In genomic region chr3:114510201-114510600, GRCh38 we compare ENCODE assay signal across 24 cellular contexts.
DNase-seq lines count a peak whose midpoint lies in the region; ATAC-seq and TF ChIP-seq lines count a peak whose summit lies in the region.
"Had no signal": no experiment of that assay in that cellular context is flagged by ENCODE, and none has a peak within 500 bp of the region (broad histone marks: within the 10 kb centered on the region; RNA-seq: fewer than 3 reads in every experiment).

No MANE protein-coding gene starts in this region.

- H3K9ac ChIP-seq in neural progenitor cell (no peak overlapping the region), colonic mucosa (ENCODE audit: low read depth in 2 of 2, low read length in 2 of 2) (no peak overlapping the region)

- H3K4me1 ChIP-seq in neural progenitor cell (no peaks in the 10 kb centered on the region), colonic mucosa (no peaks in the 10 kb centered on the region)
- no peaks in the 10 kb centered on the region for H3K4me1 ChIP-seq in CD8-positive, alpha-beta memory T cell (ENCODE audit: insufficient read depth, low read length)

- H3K36me3 Mint-ChIP-seq in neural progenitor cell: no peaks in the 10 kb centered on the region
- no peaks in the 10 kb centered on the region for H3K36me3 Mint-ChIP-seq in activated CD4-positive, alpha-beta T cell treated with anti-CD3 and anti-CD28 coated beads, Interleukin-2, amount 10 ng/mL, durations not matched to agents 7 days and 5 days (ENCODE audit: low read depth)
- peaks cover 0 to 8% (median 3%) of the 10 kb centered on the region in 3 donors for H3K36me3 Mint-ChIP-seq in CD8-positive, alpha-beta memory T cell
- H3K36me3 Mint-ChIP-seq: CD8-positive, alpha-beta T cell had no signal

- no peaks in the 10 kb centered on the region for H3K27me3 Mint-ChIP-seq in neural progenitor cell (ENCODE audit: insufficient read depth, low read depth)
- H3K27me3 Mint-ChIP-seq in activated CD4-positive, alpha-beta T cell treated with anti-CD3 and anti-CD28 coated beads, Interleukin-2, amount 10 ng/mL, durations not matched to agents 7 days and 5 days: peaks cover under 1% of the 10 kb centered on the region
- peaks cover 0 to 2% of the 10 kb centered on the region in 2 donors for H3K27me3 Mint-ChIP-seq in CD8-positive, alpha-beta memory T cell

- no peaks in the 10 kb centered on the region for H3K27me3 ChIP-seq in neural progenitor cell
- H3K27me3 ChIP-seq in colonic mucosa: no peaks in the 10 kb centered on the region
- no peaks in the 10 kb centered on the region for H3K27me3 ChIP-seq in CD8-positive, alpha-beta memory T cell (ENCODE audit: insufficient read depth, low read length, poor library complexity, severe bottlenecking)

- no peaks in the 10 kb centered on the region for H3F3A ChIP-seq in neural progenitor cell (ENCODE audit: low read depth)

- H3K4me3 ChIP-seq in neural progenitor cell (no peak overlapping the region), colonic mucosa (no peak overlapping the region)
- H3K4me3 ChIP-seq in CD8-positive, alpha-beta memory T cell (ENCODE audit: low read length): no peak overlapping the region
- H3K4me3 ChIP-seq: A549 had no signal

- in situ Hi-C loops in G401 (cut with HindIII; ENCODE audit: low sequenced_read_pairs): no loop called here

- H3K79me2 ChIP-seq in neural progenitor cell (ENCODE audit: low read depth): no peaks in the 10 kb centered on the region

- peak overlapping the region; percentile 82 for H3K27ac Mint-ChIP-seq in neural progenitor cell
- no peak overlapping the region for H3K27ac Mint-ChIP-seq in activated CD4-positive, alpha-beta T cell treated with anti-CD3 and anti-CD28 coated beads, Interleukin-2, amount 10 ng/mL, durations not matched to agents 7 days and 5 days
- H3K27ac Mint-ChIP-seq in CD8-positive, alpha-beta memory T cell: no peak overlapping the region
- H3K27ac Mint-ChIP-seq: CD8-positive, alpha-beta T cell had no signal

- peak; percentile 19 for ATAC-seq in left lobe of liver
- ATAC-seq: A549; CD8-positive, alpha-beta T cell had no signal

- H3K4me3 Mint-ChIP-seq in neural progenitor cell: no peak overlapping the region
- no peak overlapping the region for H3K4me3 Mint-ChIP-seq in activated CD4-positive, alpha-beta T cell treated with anti-CD3 and anti-CD28 coated beads, Interleukin-2, amount 10 ng/mL, durations not matched to agents 7 days and 5 days
- H3K4me3 Mint-ChIP-seq in CD8-positive, alpha-beta memory T cell: no peak overlapping the region
- H3K4me3 Mint-ChIP-seq: CD8-positive, alpha-beta T cell had no signal

- TF ChIP-seq CTCF in neural progenitor cell (IDR thresholded peaks at IDR 0.05) (no peak), colonic mucosa (IDR thresholded peaks at IDR 0.05) (no peak)

- H3K4me2 ChIP-seq in neural progenitor cell: no peak overlapping the region
- H3K4me2 ChIP-seq: A549 had no signal

- H3K27ac ChIP-seq in neural progenitor cell (no peak overlapping the region), colonic mucosa (no peak overlapping the region)
- no peak overlapping the region for H3K27ac ChIP-seq in CD8-positive, alpha-beta memory T cell (ENCODE audit: low read depth, low read length)
- H3K27ac ChIP-seq: A549, C4-2B, RWPE1 had no signal

- H3K4me1 Mint-ChIP-seq in neural progenitor cell: peaks cover 19% of the 10 kb centered on the region
- H3K4me1 Mint-ChIP-seq in activated CD4-positive, alpha-beta T cell treated with anti-CD3 and anti-CD28 coated beads, Interleukin-2, amount 10 ng/mL, durations not matched to agents 7 days and 5 days: no peaks in the 10 kb centered on the region
- H3K4me1 Mint-ChIP-seq in CD8-positive, alpha-beta memory T cell: peaks cover 2 to 11% (median 8%) of the 10 kb centered on the region in 3 donors

- no peaks in the 10 kb centered on the region for H3K9me3 ChIP-seq in neural progenitor cell (ENCODE audit: low read depth)
- H3K9me3 ChIP-seq in colonic mucosa: no peaks in the 10 kb centered on the region
- H3K9me3 ChIP-seq in CD8-positive, alpha-beta memory T cell (ENCODE audit: low read length): no peaks in the 10 kb centered on the region
- H3K9me3 ChIP-seq: A549 had no signal

- H3K36me3 ChIP-seq in neural progenitor cell (no peaks in the 10 kb centered on the region), colonic mucosa (no peaks in the 10 kb centered on the region)
- no peaks in the 10 kb centered on the region for H3K36me3 ChIP-seq in CD8-positive, alpha-beta memory T cell (ENCODE audit: insufficient read depth, low read length)

- DNase-seq in G401 (ENCODE audit: low spot score) (peak; percentile 70), NOMO-1 treated with DMSO at 0.1 percent for 48 hours (lab: John Stamatoyannopoulos, UW; ENCODE audit: unreplicated experiment) (peak; percentile 25), left lobe of liver (ENCODE audit: low spot score) (no peak), neural progenitor cell (ENCODE audit: low spot score) (no peak), T-helper 1 cell (no peak), colonic mucosa (no peak)
- DNase-seq in activated CD4-positive, alpha-beta T cell treated with anti-CD3 and anti-CD28 coated beads, Interleukin-2, amount 10 ng/mL, durations not matched to agents 7 days and 5 days: no peak
- DNase-seq in CD8-positive, alpha-beta memory T cell: no peak
- DNase-seq: CD8-positive, alpha-beta T cell; DMS 273 treated with DMSO at 0.1 percent for 48 hours; DMS79 treated with DMSO at 0.1 percent for 48 hours; Kasumi-1; NCI-H1092 treated with DMSO at 0.1 percent for 48 hours; NCI-H1436; NCI-H187; NCI-H2081 treated with DMSO at 0.1 percent for 48 hours; NCI-H2171; NCI-H345; NCI-H510A treated with DMSO at 0.1 percent for 48 hours; NCI-H748 treated with DMSO at 0.1 percent for 48 hours; SHP77 had no signal

- POLR2A ChIA-PET in activated CD4-positive, alpha-beta T cell treated with anti-CD3 and anti-CD28 coated beads, Interleukin-2, amount 10 ng/mL, durations not matched to agents 7 days and 5 days (lab: Charles Lee): interaction anchor here (0.6 kb wide), 1 partner anchor 34 kb away, joined by 3 read pairs; no protein-coding TSS in a partner anchor
- POLR2A ChIA-PET in CD8-positive, alpha-beta memory T cell (lab: Charles Lee): interaction anchor here (0.6 kb wide), 1 partner anchor 245 kb away, joined by 3 read pairs; no protein-coding TSS in a partner anchor

- intact Hi-C loops in colonic mucosa (cut with DNase I): no loop called here

- CTCF ChIA-PET in activated CD4-positive, alpha-beta T cell treated with anti-CD3 and anti-CD28 coated beads, Interleukin-2, amount 10 ng/mL, durations not matched to agents 7 days and 5 days (lab: Charles Lee): no interaction called here
- CTCF ChIA-PET in CD8-positive, alpha-beta memory T cell (lab: Charles Lee): no interaction called here

- no peaks in the 10 kb centered on the region for H4K20me1 ChIP-seq in neural progenitor cell (ENCODE audit: low read depth)

- no peaks in the 10 kb centered on the region for H3K9me3 Mint-ChIP-seq in neural progenitor cell
- no peaks in the 10 kb centered on the region for H3K9me3 Mint-ChIP-seq in activated CD4-positive, alpha-beta T cell treated with anti-CD3 and anti-CD28 coated beads, Interleukin-2, amount 10 ng/mL, durations not matched to agents 7 days and 5 days
- H3K9me3 Mint-ChIP-seq in CD8-positive, alpha-beta memory T cell: no peaks in the 10 kb centered on the region
- H3K9me3 Mint-ChIP-seq: CD8-positive, alpha-beta T cell had no signal

- no peak overlapping the region for H2AFZ ChIP-seq in neural progenitor cell (replicated peaks)

Comparison
In these comparisons a context has a peak if more than half of its experiments do, and no peak if none do; other contexts are left out.
1. DNase-seq: peak in G401 (single experiment) and NOMO-1 treated with DMSO at 0.1 percent for 48 hours (single experiment); none in left lobe of liver (single experiment), neural progenitor cell (single experiment), activated CD4-positive, alpha-beta T cell treated with anti-CD3 and anti-CD28 coated beads, Interleukin-2, amount 10 ng/mL, durations not matched to agents 7 days and 5 days (single experiment), T-helper 1 cell (0 of 5), colonic mucosa (single experiment) and CD8-positive, alpha-beta memory T cell (0 of 5).